14 cellular contexts compared by ENCODE assay signal in the genomic region with DNA sequence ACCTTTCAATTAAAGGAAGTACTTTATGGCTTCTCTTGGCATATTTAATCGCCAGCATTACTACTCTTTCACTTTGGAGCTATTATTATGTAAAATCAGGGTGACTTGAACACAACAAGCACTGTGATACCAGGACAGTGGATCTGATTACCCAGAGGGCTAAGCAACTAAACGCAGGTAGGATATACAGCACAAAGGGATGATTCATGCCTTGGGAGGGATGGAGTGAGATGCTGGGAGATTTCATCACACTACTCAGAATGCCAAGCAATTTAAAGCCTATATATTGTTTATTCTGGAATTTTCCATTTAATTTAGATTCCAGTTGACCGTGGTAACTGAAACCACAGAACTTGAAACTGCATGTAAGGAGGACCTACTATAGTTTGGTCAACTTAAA.
DNase-seq lines count a peak whose midpoint lies in the region; TF ChIP-seq lines count a peak whose summit lies in the region.
"Had no signal": no experiment of that assay in that cellular context is flagged by ENCODE, and none has a peak within 500 bp of the region (broad histone marks: within the 10 kb centered on the region; RNA-seq: fewer than 3 reads in every experiment).

No MANE protein-coding gene starts in this region.

- DNase-seq in SK-MEL-5 (ENCODE audit: low read depth, low spot score) (peak; percentile 19), epithelial cell of esophagus (ENCODE audit: low read depth) (peak; percentile 55), skeletal muscle cell (ENCODE audit: low read depth) (peak; percentile 32), T-helper 2 cell (no peak), OCI-M2 (lab: John Stamatoyannopoulos, UW; ENCODE audit: unreplicated experiment) (no peak)
- no peak for DNase-seq in activated CD4-positive, alpha-beta memory T cell treated with anti-CD3 and anti-CD28 coated beads for 36 hours
- DNase-seq: AML-193, NCI-H1105, NCI-H2081 treated with DMSO at 0.1 percent for 48 hours, NCI-H510A treated with DMSO at 0.1 percent for 48 hours, PC-9 had no signal

- H3K4me3 Mint-ChIP-seq in activated CD4-positive, alpha-beta memory T cell treated with anti-CD3 and anti-CD28 coated beads for 36 hours: no peak overlapping the region

- peaks cover 9% of the 10 kb centered on the region; the same call in 1 of the 2 replicates for H3K4me1 ChIP-seq in HUES6 (ENCODE audit: control insufficient read depth, insufficient read depth, low read length)
- H3K4me1 ChIP-seq: SJSA1 had no signal

- H3K27me3 ChIP-seq in HUES6 (ENCODE audit: control insufficient read depth, insufficient read depth, low read length): no peaks in the 10 kb centered on the region
- H3K27me3 ChIP-seq: SJSA1 had no signal

- no peaks in the 10 kb centered on the region for H3K27me3 Mint-ChIP-seq in activated CD4-positive, alpha-beta memory T cell treated with anti-CD3 and anti-CD28 coated beads for 36 hours

- POLR2A ChIA-PET in activated CD4-positive, alpha-beta memory T cell treated with anti-CD3 and anti-CD28 coated beads for 36 hours (lab: Charles Lee): no interaction called here

- CTCF ChIA-PET in activated CD4-positive, alpha-beta memory T cell treated with anti-CD3 and anti-CD28 coated beads for 36 hours (lab: Charles Lee): no interaction called here

- no peak overlapping the region for H3K27ac Mint-ChIP-seq in activated CD4-positive, alpha-beta memory T cell treated with anti-CD3 and anti-CD28 coated beads for 36 hours

- H3K36me3 Mint-ChIP-seq in activated CD4-positive, alpha-beta memory T cell treated with anti-CD3 and anti-CD28 coated beads for 36 hours: no peaks in the 10 kb centered on the region

- no peaks in the 10 kb centered on the region for H3K9me3 Mint-ChIP-seq in activated CD4-positive, alpha-beta memory T cell treated with anti-CD3 and anti-CD28 coated beads for 36 hours

- peak overlapping the region; percentile 11; the same call in 1 of the 2 replicates for H3K27ac ChIP-seq in HUES6 (ENCODE audit: low read depth, low read length)
- H3K27ac ChIP-seq: C4-2B, PC-9, SJSA1 had no signal

- in situ Hi-C loops in SK-MEL-5 (cut with HindIII; ENCODE audit: low pct_unique_long_range_greater_than_20kb, low sequenced_read_pairs): no loop called here

- no peaks in the 10 kb centered on the region for H3K36me3 ChIP-seq in HUES6 (ENCODE audit: control insufficient read depth, insufficient read depth, low read length)
- H3K36me3 ChIP-seq: SJSA1 had no signal

- H3K9ac ChIP-seq in HUES6 (ENCODE audit: low read length): no peak overlapping the region

- TF ChIP-seq CTCF in epithelial cell of esophagus (IDR thresholded peaks at IDR 0.05; ENCODE audit: insufficient read depth, low read depth, low read length, missing control alignments): no peak

- intact Hi-C loops in activated CD4-positive, alpha-beta memory T cell treated with anti-CD3 and anti-CD28 coated beads for 36 hours (cut with micrococcal nuclease): no loop called here

- no peaks in the 10 kb centered on the region for H3K9me3 ChIP-seq in HUES6 (ENCODE audit: control insufficient read depth, insufficient read depth, low read depth, low read length)
- H3K9me3 ChIP-seq: SJSA1 had no signal

- no peaks in the 10 kb centered on the region for H3K4me1 Mint-ChIP-seq in activated CD4-positive, alpha-beta memory T cell treated with anti-CD3 and anti-CD28 coated beads for 36 hours (ENCODE audit: low read depth)

- H3K4me3 ChIP-seq in HUES6 (ENCODE audit: low read depth, low read length): no peak overlapping the region
- no peak overlapping the region for H3K4me3 ChIP-seq in epithelial cell of esophagus (ENCODE audit: low read length)
- H3K4me3 ChIP-seq in skeletal muscle cell (ENCODE audit: low read depth, low read length): no peak overlapping the region
- H3K4me3 ChIP-seq: PC-9, SJSA1 had no signal

Comparison
In these comparisons a context has a peak if more than half of its experiments do, and no peak if none do; other contexts are left out.
1. DNase-seq: peak in SK-MEL-5 (single experiment), epithelial cell of esophagus (single experiment) and skeletal muscle cell (single experiment); none in activated CD4-positive, alpha-beta memory T cell treated with anti-CD3 and anti-CD28 coated beads for 36 hours (single experiment), T-helper 2 cell (0 of 5) and OCI-M2 (single experiment).